10 cellular contexts compared by ENCODE assay signal in the genomic region with DNA sequence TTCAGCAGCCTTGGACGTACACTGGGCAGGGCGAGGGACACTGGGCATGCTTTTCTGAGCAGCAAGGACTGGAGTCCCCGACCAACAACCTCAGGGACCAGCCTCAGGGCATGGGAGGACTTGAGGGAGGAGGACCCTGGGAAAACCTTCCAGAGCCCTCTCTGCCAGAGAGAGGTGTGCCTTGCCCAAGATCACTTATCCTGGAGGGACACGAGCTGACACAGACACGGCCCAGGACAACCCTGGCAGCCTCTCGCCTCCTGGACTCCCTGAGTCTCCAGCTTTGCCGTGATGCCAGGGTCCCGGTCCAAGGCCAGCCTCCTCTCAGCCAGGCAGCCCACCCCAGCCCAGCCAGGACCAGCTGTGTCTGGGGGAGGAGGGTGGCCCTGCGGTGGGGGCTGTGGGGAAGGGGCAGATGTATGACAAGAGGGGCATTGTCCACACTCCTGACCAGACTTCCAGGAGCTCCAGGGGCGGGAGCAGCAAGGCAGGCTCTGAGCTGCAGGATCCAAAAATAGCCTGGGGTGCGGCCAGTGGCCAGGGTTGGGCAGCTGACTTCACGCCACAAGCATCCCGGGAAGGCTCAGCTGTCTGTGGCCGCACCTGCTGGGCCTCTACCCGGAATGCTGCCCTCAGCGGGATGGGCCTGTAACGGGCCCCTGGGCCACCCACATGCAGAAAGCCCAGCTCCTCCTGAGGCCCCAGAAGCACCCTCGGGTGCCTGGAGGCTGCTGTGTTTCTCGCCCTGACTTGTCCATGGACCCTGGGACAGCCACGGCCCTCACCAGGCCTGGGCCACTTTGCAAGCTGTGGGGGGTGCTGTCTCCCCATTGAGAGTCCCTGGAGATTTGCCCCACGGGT.
DNase-seq lines count a peak whose midpoint lies in the region; ATAC-seq and TF ChIP-seq lines count a peak whose summit lies in the region.
"Had no signal": no experiment of that assay in that cellular context is flagged by ENCODE, and none has a peak within 500 bp of the region (broad histone marks: within the 10 kb centered on the region; RNA-seq: fewer than 3 reads in every experiment).

No MANE protein-coding gene starts in this region.

- no peaks in the 10 kb centered on the region for H3K9me3 ChIP-seq in mesodermal cell (ENCODE audit: control insufficient read depth, low read length)

- H3K36me3 ChIP-seq in mesodermal cell (ENCODE audit: control insufficient read depth, insufficient read depth, low read length), result no peaks in the 10 kb centered on the region

- peak overlapping the region; percentile 64 for H3K27ac ChIP-seq in mesodermal cell (ENCODE audit: low read depth, low read length, severe bottlenecking)

- WGBS in mesodermal cell (ENCODE audit: insufficient coverage in 2 of 2), 2 experiments, result 71 to 80% methylated on average over 15 to 17 of the region's 21 CpGs

- TF ChIP-seq CTCF in glutamatergic neuron (IDR thresholded peaks at IDR 0.05; ENCODE audit: partially characterized antibody, unreplicated experiment), result no peak
- TF ChIP-seq CTCF in natural killer cell (IDR thresholded peaks at IDR 0.05), result no peak
- TF ChIP-seq CTCF in GM20000 (IDR thresholded peaks at IDR 0.05; ENCODE audit: extremely low read depth, missing control alignments), result no peak

- H3K36me3 Mint-ChIP-seq in glutamatergic neuron (ENCODE audit: unreplicated experiment) (no peaks in the 10 kb centered on the region), natural killer cell (no peaks in the 10 kb centered on the region)
- no peaks in the 10 kb centered on the region for H3K36me3 Mint-ChIP-seq in activated naive CD4-positive, alpha-beta T cell treated with anti-CD3 and anti-CD28 coated beads, Interleukin-2, amount 50 U/mL, for 72 hours

- DNase-seq in LoVo (ENCODE audit: low spot score), result peak; percentile 96
- peak; percentile 98 for DNase-seq in epidermal melanocyte (ENCODE audit: insufficient read length, low spot score)
- DNase-seq in ureter (ENCODE audit: low spot score), result peak; percentile 85
- no peak for DNase-seq in glutamatergic neuron
- no peak for DNase-seq in activated naive CD4-positive, alpha-beta T cell treated with anti-CD3 and anti-CD28 coated beads, Interleukin-2, amount 50 U/mL, for 72 hours (ENCODE audit: low spot score in 2 of 2)
- DNase-seq in natural killer cell, result no peak
- no peak for DNase-seq in GM20000 (ENCODE audit: low spot score)
- DNase-seq: stimulated activated CD4-positive, alpha-beta T cell treated with anti-CD3 and anti-CD28 coated beads, Interleukin-4, amount 100 ng/mL, for 24 hours had no signal

- H3K27me3 Mint-ChIP-seq in glutamatergic neuron (ENCODE audit: unreplicated experiment) (no peaks in the 10 kb centered on the region), natural killer cell (ENCODE audit: low read depth in 2 of 2) (no peaks in the 10 kb centered on the region)
- H3K27me3 Mint-ChIP-seq: dendritic cell treated with granulocyte-macrophage colony-stimulating factor and Interleukin-4, amounts not matched to agents 40 ng/mL and 50 ng/mL, for 4 days had no signal

- no peaks in the 10 kb centered on the region for H3K9me3 Mint-ChIP-seq in glutamatergic neuron (ENCODE audit: unreplicated experiment)
- H3K9me3 Mint-ChIP-seq in activated naive CD4-positive, alpha-beta T cell treated with anti-CD3 and anti-CD28 coated beads, Interleukin-2, amount 50 U/mL, for 72 hours, result no peaks in the 10 kb centered on the region
- H3K9me3 Mint-ChIP-seq in natural killer cell, result no peaks in the 10 kb centered on the region
- H3K9me3 Mint-ChIP-seq: dendritic cell treated with granulocyte-macrophage colony-stimulating factor and Interleukin-4, amounts not matched to agents 40 ng/mL and 50 ng/mL, for 4 days had no signal

- intact Hi-C loops in natural killer cell (cut with micrococcal nuclease), result no loop called here

- H3K4me3 ChIP-seq in mesodermal cell (ENCODE audit: extremely low read depth, insufficient read depth, low read length, poor library complexity, severe bottlenecking), result no peak overlapping the region

- H3K4me1 ChIP-seq in mesodermal cell (ENCODE audit: control insufficient read depth, insufficient read depth, low read length, poor library complexity, severe bottlenecking), result peaks cover 53% of the 10 kb centered on the region

- H3K4me3 Mint-ChIP-seq in glutamatergic neuron (ENCODE audit: unreplicated experiment), result no peak overlapping the region
- H3K4me3 Mint-ChIP-seq in natural killer cell, result no peak overlapping the region
- H3K4me3 Mint-ChIP-seq: dendritic cell treated with granulocyte-macrophage colony-stimulating factor and Interleukin-4, amounts not matched to agents 40 ng/mL and 50 ng/mL, for 4 days had no signal

- no peak for ATAC-seq in activated naive CD4-positive, alpha-beta T cell treated with anti-CD3 and anti-CD28 coated beads, Interleukin-2, amount 50 U/mL, for 72 hours
- ATAC-seq in natural killer cell, result no peak

- H3K4me1 Mint-ChIP-seq in glutamatergic neuron (ENCODE audit: low read depth, unreplicated experiment) (no peaks in the 10 kb centered on the region), natural killer cell (no peaks in the 10 kb centered on the region)

- H3K27ac Mint-ChIP-seq in glutamatergic neuron (ENCODE audit: unreplicated experiment), result no peak overlapping the region
- H3K27ac Mint-ChIP-seq in activated naive CD4-positive, alpha-beta T cell treated with anti-CD3 and anti-CD28 coated beads, Interleukin-2, amount 50 U/mL, for 72 hours, result no peak overlapping the region
- no peak overlapping the region for H3K27ac Mint-ChIP-seq in natural killer cell
- H3K27ac Mint-ChIP-seq: dendritic cell treated with granulocyte-macrophage colony-stimulating factor and Interleukin-4, amounts not matched to agents 40 ng/mL and 50 ng/mL, for 4 days had no signal

Comparison
In these comparisons a context has a peak if more than half of its experiments do, and no peak if none do; other contexts are left out.
1. DNase-seq: peak in LoVo (single experiment), epidermal melanocyte (single experiment) and ureter (single experiment); none in glutamatergic neuron (single experiment), activated naive CD4-positive, alpha-beta T cell treated with anti-CD3 and anti-CD28 coated beads, Interleukin-2, amount 50 U/mL, for 72 hours (0 of 2), natural killer cell (single experiment) and GM20000 (single experiment).